10 cellular contexts compared by ENCODE assay signal in genomic region chr13:30845297-30846214, GRCh38.
DNase-seq lines count a peak whose midpoint lies in the region; ATAC-seq, FAIRE-seq and TF ChIP-seq lines count a peak whose summit lies in the region.
"Had no signal": no experiment of that assay in that cellular context is flagged by ENCODE, and none has a peak within 500 bp of the region (broad histone marks: within the 10 kb centered on the region; RNA-seq: fewer than 3 reads in every experiment).

No MANE protein-coding gene starts in this region.

- peaks cover 4% of the 10 kb centered on the region for H3K4me1 Mint-ChIP-seq in mesothelial cell of epicardium

- TF ChIP-seq CTCF in mesothelial cell of epicardium (IDR thresholded peaks at IDR 0.05; ENCODE audit: unreplicated experiment) (no peak), D721Med (IDR thresholded peaks at IDR 0.05; ENCODE audit: insufficient read depth, missing control alignments) (no peak)

- no peak overlapping the region for H3K4me3 Mint-ChIP-seq in mesothelial cell of epicardium

- no peak for FAIRE-seq in D721Med (lab: Jason Lieb, UNC)

- DNase-seq in DMS53 treated with DMSO at 0.1 percent for 48 hours (lab: John Stamatoyannopoulos, UW; ENCODE audit: unreplicated experiment) = peak; percentile 32
- peak; percentile 59 for DNase-seq in SW480 (ENCODE audit: low spot score)
- DNase-seq in mesothelial cell of epicardium (ENCODE audit: low spot score in 2 of 2, unreplicated experiment in 2 of 2) = no peak
- DNase-seq in D721Med (ENCODE audit: insufficient read length, low spot score) = no peak
- no peak for DNase-seq in medulla oblongata (ENCODE audit: extremely low spot score)
- no peak for DNase-seq in nucleus accumbens (lab: John Stamatoyannopoulos, UW)
- DNase-seq: midbrain, MM.1S had no signal

- H3K36me3 Mint-ChIP-seq in mesothelial cell of epicardium = no peaks in the 10 kb centered on the region

- peaks cover 3% of the 10 kb centered on the region for H3K9me3 Mint-ChIP-seq in mesothelial cell of epicardium

- H3K27me3 Mint-ChIP-seq in mesothelial cell of epicardium (ENCODE audit: low read depth) = no peaks in the 10 kb centered on the region

- peak; percentile 42 for ATAC-seq in HG03108 (IDR thresholded peaks at IDR 0.05; ENCODE audit: unreplicated experiment)
- no peak for ATAC-seq in HG02759 (IDR thresholded peaks at IDR 0.05; ENCODE audit: unreplicated experiment)

- H3K27ac Mint-ChIP-seq in mesothelial cell of epicardium = peak overlapping the region; percentile 5

Comparison
In these comparisons a context has a peak if more than half of its experiments do, and no peak if none do; other contexts are left out.
1. DNase-seq: peak in DMS53 treated with DMSO at 0.1 percent for 48 hours (single experiment) and SW480 (single experiment); none in mesothelial cell of epicardium (0 of 2), D721Med (single experiment), medulla oblongata (single experiment) and nucleus accumbens (0 of 56).